Comparison of ENCODE assay signal across 9 cellular contexts in the genomic region with DNA sequence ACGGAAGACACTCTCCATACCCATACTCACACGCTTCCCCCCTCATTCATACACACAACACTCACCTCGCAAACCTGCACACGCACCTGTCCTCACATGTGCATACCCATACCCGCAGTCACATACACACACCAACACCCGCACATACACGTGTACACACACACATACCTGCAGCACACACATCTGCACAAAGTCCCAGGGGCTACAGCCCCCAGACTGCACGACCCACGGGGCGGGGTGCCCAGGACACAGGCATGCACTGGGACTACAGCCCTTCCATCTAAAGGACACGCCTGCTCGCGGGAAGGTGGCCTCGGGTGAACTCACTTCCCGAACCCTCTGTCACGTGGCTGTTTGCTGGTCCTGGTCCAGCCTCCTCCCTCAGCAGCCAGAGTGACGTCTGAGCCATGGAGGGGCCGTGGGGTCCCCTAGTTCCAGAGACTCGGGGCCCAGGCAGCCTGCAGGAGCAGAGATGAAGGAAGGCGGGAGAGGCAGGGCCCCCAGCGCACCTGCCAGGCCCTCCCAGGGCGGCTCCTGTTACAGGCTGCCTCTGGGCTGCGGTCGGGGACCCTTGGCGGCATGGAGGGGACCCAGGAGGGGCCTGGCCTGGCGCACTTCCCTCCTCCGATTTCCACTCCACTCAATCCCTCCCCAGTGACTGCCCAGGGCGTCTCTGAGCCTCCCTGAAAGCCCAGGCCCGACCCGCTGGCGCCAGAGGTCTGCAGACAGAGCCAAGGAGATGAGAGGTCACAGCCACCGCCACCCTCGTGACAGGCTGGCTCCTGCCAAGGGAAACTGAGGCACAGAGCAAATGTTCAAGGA. TPM values are rescaled to one million over a fixed set of nuclear protein-coding genes. Genes with fewer than 3 reads are reported as not detected.
DNase-seq lines count a peak whose midpoint lies in the region; ATAC-seq lines count a peak whose summit lies in the region.
"Had no signal": no experiment of that assay in that cellular context is flagged by ENCODE, and none has a peak within 500 bp of the region (broad histone marks: within the 10 kb centered on the region; RNA-seq: fewer than 3 reads in every experiment).

No MANE protein-coding gene starts in this region.

- H3K27ac ChIP-seq in cingulate gyrus (ENCODE audit: low read depth, low read length), result peak overlapping the region; percentile 60

- H3K27me3 Mint-ChIP-seq in activated CD8-positive, alpha-beta memory T cell treated with anti-CD3 and anti-CD28 coated beads, Interleukin-2, amount 10 ng/mL, durations not matched to agents 7 days and 5 days, result peaks cover 7% of the 10 kb centered on the region

- no peaks in the 10 kb centered on the region for H3K9me3 Mint-ChIP-seq in activated CD8-positive, alpha-beta memory T cell treated with anti-CD3 and anti-CD28 coated beads, Interleukin-2, amount 10 ng/mL, durations not matched to agents 7 days and 5 days (ENCODE audit: low read depth)

- no peak overlapping the region for H3K4me3 Mint-ChIP-seq in activated CD8-positive, alpha-beta memory T cell treated with anti-CD3 and anti-CD28 coated beads, Interleukin-2, amount 10 ng/mL, durations not matched to agents 7 days and 5 days

- no peaks in the 10 kb centered on the region for H3K36me3 Mint-ChIP-seq in activated CD8-positive, alpha-beta memory T cell treated with anti-CD3 and anti-CD28 coated beads, Interleukin-2, amount 10 ng/mL, durations not matched to agents 7 days and 5 days

- H3K27ac Mint-ChIP-seq in activated CD8-positive, alpha-beta memory T cell treated with anti-CD3 and anti-CD28 coated beads, Interleukin-2, amount 10 ng/mL, durations not matched to agents 7 days and 5 days, result no peak overlapping the region

- H3K4me1 Mint-ChIP-seq in activated CD8-positive, alpha-beta memory T cell treated with anti-CD3 and anti-CD28 coated beads, Interleukin-2, amount 10 ng/mL, durations not matched to agents 7 days and 5 days, result peaks cover 43% of the 10 kb centered on the region

- DNase-seq in activated CD8-positive, alpha-beta memory T cell treated with anti-CD3 and anti-CD28 coated beads for 24 hours, result peak; percentile 69
- no peak for DNase-seq in activated CD8-positive, alpha-beta memory T cell treated with anti-CD3 and anti-CD28 coated beads, Interleukin-2, amount 10 ng/mL, durations not matched to agents 7 days and 5 days
- DNase-seq in lung microvascular endothelial cell (ENCODE audit: low read depth in 2 of 2) (peak; percentile 47 to 84), ureter (ENCODE audit: low spot score) (peak; percentile 87), GF-D8 (lab: John Stamatoyannopoulos, UW) (no peak), NCI-H82 (lab: John Stamatoyannopoulos, UW) (no peak), SIG-M5 treated with dmso at 0.1 percent for 504 hours (lab: John Stamatoyannopoulos, UW; ENCODE audit: unreplicated experiment) (no peak)

- CTCF ChIA-PET in activated CD8-positive, alpha-beta memory T cell treated with anti-CD3 and anti-CD28 coated beads, Interleukin-2, amount 10 ng/mL, durations not matched to agents 7 days and 5 days (lab: Charles Lee), result no interaction called here

- ATAC-seq in activated CD8-positive, alpha-beta memory T cell treated with anti-CD3 and anti-CD28 coated beads, Interleukin-2, amount 10 ng/mL, durations not matched to agents 7 days and 5 days, result no peak
- ATAC-seq: HCT116 had no signal

RNA-seq across cellular contexts. Expression of a gene that starts 8.1 kb away (rescaled TPM):
- 10 to 100 TPM in 1 of 2 experiments, 1 to 10 TPM in 1; 6.6 to 12.2 TPM for total RNA-seq in activated CD8-positive, alpha-beta memory T cell treated with anti-CD3 and anti-CD28 coated beads, Interleukin-2, amount 10 ng/mL, durations not matched to agents 7 days and 5 days
- total RNA-seq in lung microvascular endothelial cell, result 13.9 and 32.5 TPM in 2 replicates
- total RNA-seq in ureter, result 77.0 TPM

Comparison
In these comparisons a context has a peak if more than half of its experiments do, and no peak if none do; other contexts are left out.
1. DNase-seq: peak in activated CD8-positive, alpha-beta memory T cell treated with anti-CD3 and anti-CD28 coated beads for 24 hours (single experiment), lung microvascular endothelial cell (2 of 2) and ureter (single experiment); none in activated CD8-positive, alpha-beta memory T cell treated with anti-CD3 and anti-CD28 coated beads, Interleukin-2, amount 10 ng/mL, durations not matched to agents 7 days and 5 days (single experiment), GF-D8 (single experiment), NCI-H82 (single experiment) and SIG-M5 treated with dmso at 0.1 percent for 504 hours (single experiment).